Comparison of ENCODE assay signal across 27 cellular contexts in genomic region chr6:157717266-157717870, GRCh38.
A peak's percentile ranks its signal among the peaks of the same experiment; 100 is the strongest.
DNase-seq lines count a peak whose midpoint lies in the region; ATAC-seq and TF ChIP-seq lines count a peak whose summit lies in the region.
"Had no signal": no experiment of that assay in that cellular context is flagged by ENCODE, and none has a peak within 500 bp of the region (broad histone marks: within the 10 kb centered on the region; RNA-seq: fewer than 3 reads in every experiment).

No MANE protein-coding gene starts in this region.

- no peak for TF ChIP-seq CTCF in hepatocyte (IDR thresholded peaks at IDR 0.05; ENCODE audit: poor library complexity)
- TF ChIP-seq CTCF in progenitor cell of endocrine pancreas (IDR thresholded peaks at IDR 0.05; ENCODE audit: unreplicated experiment): no peak

- H3K4me2 ChIP-seq in hepatocyte: no peak overlapping the region
- H3K4me2 ChIP-seq: BLaER1 treated with 17β-estradiol and CSF1 and Interleukin-3, amounts not matched to agents 10 nM and 100 nM; neural progenitor cell had no signal

- H3K27ac Mint-ChIP-seq in progenitor cell of endocrine pancreas: peak overlapping the region; percentile 62
- H3K27ac Mint-ChIP-seq: activated CD4-positive, alpha-beta T cell treated with anti-CD3 and anti-CD28 coated beads, Interleukin-2, amount 10 ng/mL, durations not matched to agents 24 days and 14 days; activated T-helper 1 cell treated with anti-CD3 and anti-CD28 coated beads, Interleukin-12 subunit alpha, Interleukin-12 subunit beta, Interleukin-2, Interleukin-4 antibody, amounts not matched to agents 30 ng/mL and 10 ng/mL and 1 ng/mL, durations not matched to agents 14 hours and 24 hours and 36 hours; effector memory CD8-positive, alpha-beta T cell; neural progenitor cell; T-helper 2 cell treated with Interferon-gamma antibody and Interleukin-4, amounts not matched to agents 5 μg/mL and 100 μg/mL, for 36 hours had no signal

- WGBS in hepatocyte (ENCODE audit: low lambda C conversion rate, missing lambda C conversion rate): 66% methylated on average over 7 of the region's 7 CpGs

- H3K36me3 Mint-ChIP-seq in progenitor cell of endocrine pancreas (ENCODE audit: insufficient read depth): no peaks in the 10 kb centered on the region
- H3K36me3 Mint-ChIP-seq: IgD-negative memory B cell, neural progenitor cell had no signal

- H3K27ac ChIP-seq in hepatocyte: peak overlapping the region; percentile 18
- H3K27ac ChIP-seq: BLaER1 treated with 17β-estradiol and CSF1 and Interleukin-3, amounts not matched to agents 10 nM and 100 nM; neural progenitor cell; prostate gland had no signal

- H2AFZ ChIP-seq in hepatocyte: no peak overlapping the region
- H2AFZ ChIP-seq: neural progenitor cell had no signal

- H3K9me3 Mint-ChIP-seq in progenitor cell of endocrine pancreas (ENCODE audit: low read depth): no peaks in the 10 kb centered on the region
- H3K9me3 Mint-ChIP-seq: activated CD4-positive, alpha-beta T cell treated with anti-CD3 and anti-CD28 coated beads, Interleukin-2, amount 10 ng/mL, durations not matched to agents 24 days and 14 days; activated T-helper 1 cell treated with anti-CD3 and anti-CD28 coated beads, Interleukin-12 subunit alpha, Interleukin-12 subunit beta, Interleukin-2, Interleukin-4 antibody, amounts not matched to agents 30 ng/mL and 10 ng/mL and 1 ng/mL, durations not matched to agents 14 hours and 24 hours and 36 hours; effector memory CD8-positive, alpha-beta T cell; IgD-negative memory B cell; T-helper 2 cell treated with Interferon-gamma antibody and Interleukin-4, amounts not matched to agents 5 μg/mL and 100 μg/mL, for 36 hours had no signal

- peaks cover 55% of the 10 kb centered on the region for H3K4me1 ChIP-seq in adipocyte (ENCODE audit: control insufficient read depth, insufficient read depth, low read length)
- H3K4me1 ChIP-seq in hepatocyte (ENCODE audit: insufficient read depth): peaks cover 16% of the 10 kb centered on the region
- H3K4me1 ChIP-seq: BLaER1 treated with 17β-estradiol and CSF1 and Interleukin-3, amounts not matched to agents 10 nM and 100 nM; Caco-2; prostate gland had no signal

- peaks cover 9% of the 10 kb centered on the region for H3K4me1 Mint-ChIP-seq in progenitor cell of endocrine pancreas (ENCODE audit: low read depth)
- H3K4me1 Mint-ChIP-seq: activated CD4-positive, alpha-beta T cell treated with anti-CD3 and anti-CD28 coated beads, Interleukin-2, amount 10 ng/mL, durations not matched to agents 24 days and 14 days; IgD-negative memory B cell had no signal

- no peaks in the 10 kb centered on the region for H3K9me2 ChIP-seq in hepatocyte (replicated peaks; ENCODE audit: insufficient read depth)

- H3K27me3 ChIP-seq in H7 (ENCODE audit: control insufficient read depth, insufficient read depth, low read length) (peaks cover 3% of the 10 kb centered on the region; the same call in 1 of the 2 replicates), adipocyte (replicated peaks; ENCODE audit: control insufficient read depth, insufficient read depth, low read length) (no peaks in the 10 kb centered on the region), hepatocyte (no peaks in the 10 kb centered on the region)
- H3K27me3 ChIP-seq: BLaER1 treated with 17β-estradiol and CSF1 and Interleukin-3, amounts not matched to agents 10 nM and 100 nM; gastrocnemius medialis had no signal

- peaks cover 17% of the 10 kb centered on the region for H3K27me3 Mint-ChIP-seq in progenitor cell of endocrine pancreas

- peak overlapping the region; percentile 94 for H3K9ac ChIP-seq in adipocyte (ENCODE audit: low read length)
- H3K9ac ChIP-seq: BLaER1 treated with 17β-estradiol and CSF1 and Interleukin-3, amounts not matched to agents 10 nM and 100 nM; neural progenitor cell had no signal

- no peak for ATAC-seq in GM19035 (IDR thresholded peaks at IDR 0.05; ENCODE audit: unreplicated experiment)
- ATAC-seq: effector memory CD8-positive, alpha-beta T cell; gastrocnemius medialis; GM12878 had no signal

- H3K79me2 ChIP-seq in hepatocyte: no peaks in the 10 kb centered on the region

- H3K36me3 ChIP-seq in H7 (replicated peaks; ENCODE audit: control insufficient read depth, insufficient read depth, low read length) (no peaks in the 10 kb centered on the region), adipocyte (ENCODE audit: control insufficient read depth, insufficient read depth, low read length, severe bottlenecking) (no peaks in the 10 kb centered on the region), hepatocyte (replicated peaks; ENCODE audit: insufficient read depth, low read depth) (no peaks in the 10 kb centered on the region)
- H3K36me3 ChIP-seq: BLaER1 treated with 17β-estradiol and CSF1 and Interleukin-3, amounts not matched to agents 10 nM and 100 nM; gastrocnemius medialis; neural progenitor cell; prostate gland had no signal

- H3K4me3 Mint-ChIP-seq in progenitor cell of endocrine pancreas (ENCODE audit: low read depth): no peak overlapping the region
- H3K4me3 Mint-ChIP-seq: activated CD4-positive, alpha-beta T cell treated with anti-CD3 and anti-CD28 coated beads, Interleukin-2, amount 10 ng/mL, durations not matched to agents 24 days and 14 days; activated T-helper 1 cell treated with anti-CD3 and anti-CD28 coated beads, Interleukin-12 subunit alpha, Interleukin-12 subunit beta, Interleukin-2, Interleukin-4 antibody, amounts not matched to agents 30 ng/mL and 10 ng/mL and 1 ng/mL, durations not matched to agents 14 hours and 24 hours and 36 hours; effector memory CD8-positive, alpha-beta T cell; IgD-negative memory B cell; T-helper 2 cell treated with Interferon-gamma antibody and Interleukin-4, amounts not matched to agents 5 μg/mL and 100 μg/mL, for 36 hours had no signal

- DNase-seq in H7 (peak; percentile 39), adipocyte (ENCODE audit: low read depth) (no peak), hepatocyte (ENCODE audit: low spot score) (no peak), progenitor cell of endocrine pancreas (ENCODE audit: low spot score, unreplicated experiment) (no peak), pons (ENCODE audit: low spot score) (no peak)
- DNase-seq in activated T-cell treated with anti-CD3 and anti-CD28 coated beads, Interleukin-2, amount 50 U/mL, for 48 hours: no peak
- no peak for DNase-seq in stimulated activated CD4-positive, alpha-beta T cell treated with anti-CD3 and anti-CD28 coated beads, Interleukin-4, amount 100 ng/mL, for 4 hours
- DNase-seq: ACHN; activated CD4-positive, alpha-beta T cell treated with anti-CD3 and anti-CD28 coated beads, Interleukin-2, amount 10 ng/mL, durations not matched to agents 24 days and 14 days; activated naive CD4-positive, alpha-beta T cell treated with anti-CD3 and anti-CD28 coated beads, Interleukin-2, amount 50 U/mL, for 16 hours; Caco-2; cerebellar nuclear complex; effector memory CD8-positive, alpha-beta T cell; gastrocnemius medialis; HCEC 1CT; hippocampal formation; NCI-H2081; NCI-H446; NCI-H82 had no signal

- no peak overlapping the region for H3K4me3 ChIP-seq in H7 (ENCODE audit: insufficient read depth, low read depth, low read length)
- H3K4me3 ChIP-seq in adipocyte (ENCODE audit: low read length): peak overlapping the region; percentile 83
- no peak overlapping the region for H3K4me3 ChIP-seq in hepatocyte
- H3K4me3 ChIP-seq: BLaER1 treated with 17β-estradiol and CSF1 and Interleukin-3, amounts not matched to agents 10 nM and 100 nM; gastrocnemius medialis; GM12878; neural progenitor cell; prostate gland had no signal

- no peaks in the 10 kb centered on the region for H4K20me1 ChIP-seq in hepatocyte (ENCODE audit: insufficient read depth, poor library complexity, severe bottlenecking)
- H4K20me1 ChIP-seq: BLaER1 treated with 17β-estradiol and CSF1 and Interleukin-3, amounts not matched to agents 10 nM and 100 nM had no signal

- H3K9me3 ChIP-seq in adipocyte (ENCODE audit: control insufficient read depth, low read length) (no peaks in the 10 kb centered on the region), hepatocyte (ENCODE audit: low read depth) (no peaks in the 10 kb centered on the region)
- H3K9me3 ChIP-seq: BLaER1 treated with 17β-estradiol and CSF1 and Interleukin-3, amounts not matched to agents 10 nM and 100 nM; Caco-2; gastrocnemius medialis; prostate gland had no signal
